In the genomic region with DNA sequence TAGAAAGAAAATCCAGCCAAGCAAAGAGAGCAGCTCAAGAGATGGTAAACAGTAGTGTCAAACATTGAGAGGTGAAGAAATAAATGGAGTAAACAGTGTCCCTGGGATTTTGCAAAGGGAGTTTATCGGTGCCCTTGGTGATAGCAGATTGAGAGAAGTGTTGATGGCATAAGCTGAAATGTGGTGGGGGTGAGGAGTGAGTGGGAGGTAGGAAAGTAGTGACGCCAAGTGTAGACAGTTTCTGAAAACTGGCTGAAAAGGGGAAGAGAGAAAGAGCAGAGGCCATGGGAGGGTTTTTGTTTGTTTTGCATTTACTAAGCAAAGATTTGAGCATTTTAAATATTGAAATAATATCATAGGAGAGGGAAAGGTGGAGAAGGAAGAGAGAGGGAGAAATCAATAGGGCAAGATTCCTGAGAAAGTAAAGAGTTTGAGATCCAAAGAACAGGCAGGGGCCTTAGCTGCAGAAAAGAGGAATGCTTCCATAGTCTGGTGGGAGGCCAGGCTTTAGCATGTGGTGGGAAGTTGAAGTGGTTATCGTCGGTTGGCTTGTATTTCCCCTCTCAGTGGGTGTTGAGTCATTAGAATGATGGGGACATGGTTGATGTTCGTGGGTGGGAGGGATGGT, we compare ENCODE assay signal across 10 cellular contexts. TPM values are rescaled to one million over a fixed set of nuclear protein-coding genes. Genes with fewer than 3 reads are reported as not detected.
DNase-seq lines count a peak whose midpoint lies in the region; ATAC-seq and TF ChIP-seq lines count a peak whose summit lies in the region.
"Had no signal": no experiment of that assay in that cellular context is flagged by ENCODE, and none has a peak within 500 bp of the region (broad histone marks: within the 10 kb centered on the region; RNA-seq: fewer than 3 reads in every experiment).

No MANE protein-coding gene starts in this region.

- POLR2A ChIA-PET in activated CD8-positive, alpha-beta T cell treated with anti-CD3 and anti-CD28 coated beads, Interleukin-2, amount 10 ng/mL, durations not matched to agents 7 days and 5 days (lab: Charles Lee) = no interaction called here

- H3K27ac Mint-ChIP-seq in activated CD8-positive, alpha-beta T cell treated with anti-CD3 and anti-CD28 coated beads, Interleukin-2, amount 10 ng/mL, durations not matched to agents 7 days and 5 days = no peak overlapping the region

- H2AFZ ChIP-seq in Karpas-422 (ENCODE audit: low read length) = no peak overlapping the region

- H3K4me1 Mint-ChIP-seq in activated CD8-positive, alpha-beta T cell treated with anti-CD3 and anti-CD28 coated beads, Interleukin-2, amount 10 ng/mL, durations not matched to agents 7 days and 5 days (ENCODE audit: low read depth) = no peaks in the 10 kb centered on the region

- no peaks in the 10 kb centered on the region for H4K20me1 ChIP-seq in Karpas-422 (ENCODE audit: insufficient read depth, low read depth, low read length)

- H3K9ac ChIP-seq in Karpas-422 (ENCODE audit: low read length) = no peak overlapping the region
- H3K9ac ChIP-seq: KMS-11 had no signal

- no peak for DNase-seq in right lobe of liver
- no peak for DNase-seq in breast epithelium (ENCODE audit: low spot score in 2 of 2)
- DNase-seq in activated CD8-positive, alpha-beta T cell treated with anti-CD3 and anti-CD28 coated beads, Interleukin-2, amount 10 ng/mL, durations not matched to agents 7 days and 5 days = no peak
- DNase-seq in Karpas-422 = no peak
- DNase-seq in kidney glomerular epithelial cell (lab: John Stamatoyannopoulos, UW) = no peak
- DNase-seq: kidney had no signal

- H3K79me2 ChIP-seq in Karpas-422 (ENCODE audit: low read length) = no peaks in the 10 kb centered on the region

- H3K36me3 ChIP-seq in right lobe of liver (no peaks in the 10 kb centered on the region), breast epithelium (no peaks in the 10 kb centered on the region), Karpas-422 (ENCODE audit: insufficient read depth, low read length) (no peaks in the 10 kb centered on the region)

- H3K27me3 Mint-ChIP-seq in activated CD8-positive, alpha-beta T cell treated with anti-CD3 and anti-CD28 coated beads, Interleukin-2, amount 10 ng/mL, durations not matched to agents 7 days and 5 days (ENCODE audit: low read depth) = no peaks in the 10 kb centered on the region

- H3K9me3 ChIP-seq in right lobe of liver = no peaks in the 10 kb centered on the region
- no peaks in the 10 kb centered on the region for H3K9me3 ChIP-seq in breast epithelium
- no peaks in the 10 kb centered on the region for H3K9me3 ChIP-seq in Karpas-422 (ENCODE audit: low read length)

- no peak for TF ChIP-seq CTCF in right lobe of liver (IDR thresholded peaks at IDR 0.05)
- no peak for TF ChIP-seq CTCF in breast epithelium (IDR thresholded peaks at IDR 0.05)

- no peaks in the 10 kb centered on the region for H3K9me3 Mint-ChIP-seq in activated CD8-positive, alpha-beta T cell treated with anti-CD3 and anti-CD28 coated beads, Interleukin-2, amount 10 ng/mL, durations not matched to agents 7 days and 5 days (ENCODE audit: insufficient read depth)

- H3K4me3 Mint-ChIP-seq in activated CD8-positive, alpha-beta T cell treated with anti-CD3 and anti-CD28 coated beads, Interleukin-2, amount 10 ng/mL, durations not matched to agents 7 days and 5 days = no peak overlapping the region

- no peak overlapping the region for H3K4me3 ChIP-seq in right lobe of liver
- H3K4me3 ChIP-seq in breast epithelium = no peak overlapping the region
- H3K4me3 ChIP-seq in Karpas-422 (ENCODE audit: low read length) = no peak overlapping the region

- peak; percentile 88 for ATAC-seq in GM18873 (IDR thresholded peaks at IDR 0.05; ENCODE audit: low FRiP score, unreplicated experiment)
- peak; percentile 99 for ATAC-seq in HG02571 (IDR thresholded peaks at IDR 0.05; ENCODE audit: unreplicated experiment)
- peak; percentile 99 for ATAC-seq in HG03520 (IDR thresholded peaks at IDR 0.05; ENCODE audit: unreplicated experiment)
- ATAC-seq in right lobe of liver = peak; percentile 25 to 65 (median 44)
- ATAC-seq in activated CD8-positive, alpha-beta T cell treated with anti-CD3 and anti-CD28 coated beads, Interleukin-2, amount 10 ng/mL, durations not matched to agents 7 days and 5 days = no peak

- H3K27ac ChIP-seq in right lobe of liver (no peak overlapping the region), breast epithelium (no peak overlapping the region), Karpas-422 (ENCODE audit: low read length) (no peak overlapping the region)
- H3K27ac ChIP-seq: KMS-11 had no signal

- H3K27me3 ChIP-seq in right lobe of liver (no peaks in the 10 kb centered on the region), breast epithelium (no peaks in the 10 kb centered on the region), Karpas-422 (ENCODE audit: low read length) (no peaks in the 10 kb centered on the region)

- 36% methylated on average over 5 of the region's 5 CpGs for WGBS in right lobe of liver (ENCODE audit: insufficient coverage, low coverage, low lambda C conversion rate, missing lambda C conversion rate)

- H3K4me1 ChIP-seq in right lobe of liver (peaks cover 0 to 5% (median 0%) of the 10 kb centered on the region in 4 donors), breast epithelium (no peaks in the 10 kb centered on the region), Karpas-422 (ENCODE audit: low read length) (no peaks in the 10 kb centered on the region)

- TF ChIP-seq POLR2A in right lobe of liver (IDR thresholded peaks at IDR 0.05) (no peak), breast epithelium (IDR thresholded peaks at IDR 0.05) (no peak)

- CTCF ChIA-PET in activated CD8-positive, alpha-beta T cell treated with anti-CD3 and anti-CD28 coated beads, Interleukin-2, amount 10 ng/mL, durations not matched to agents 7 days and 5 days (lab: Charles Lee) = no interaction called here

- H3K4me2 ChIP-seq in Karpas-422 (ENCODE audit: low read depth, low read length, poor library complexity, severe bottlenecking) = no peak overlapping the region
- H3K4me2 ChIP-seq: KMS-11 had no signal

- intact Hi-C loops in right lobe of liver (cut with DNase I) (no loop called here), breast epithelium (cut with DNase I; ENCODE audit: low total_unique reads) (no loop called here)

- H3K9me2 ChIP-seq in Karpas-422 (replicated peaks; ENCODE audit: insufficient read depth, low read length) = no peaks in the 10 kb centered on the region

- H3K36me3 Mint-ChIP-seq in activated CD8-positive, alpha-beta T cell treated with anti-CD3 and anti-CD28 coated beads, Interleukin-2, amount 10 ng/mL, durations not matched to agents 7 days and 5 days (ENCODE audit: low read depth) = no peaks in the 10 kb centered on the region

RNA-seq across cellular contexts. Expression of a gene that starts 26.9 kb away (rescaled TPM):
- total RNA-seq in right lobe of liver (1 to 10 TPM; 3.6 to 6.0 (median 5.2) TPM), breast epithelium (10 to 100 TPM; 28.5 to 41.0 (median 40.5) TPM)
- total RNA-seq in activated CD8-positive, alpha-beta T cell treated with anti-CD3 and anti-CD28 coated beads, Interleukin-2, amount 10 ng/mL, durations not matched to agents 7 days and 5 days = not detected
- total RNA-seq in Karpas-422 (2014; rRNA removed; shearing (Covaris generic); ENCODE audit: low replicate concordance) = not detected in 2 replicates

Comparison
In these comparisons a context has a peak if more than half of its experiments do, and no peak if none do; other contexts are left out.
1. RNA of a gene that starts 26.9 kb away (total RNA-seq): 28.5 to 41.0 TPM in breast epithelium; 3.6 to 6.0 TPM in right lobe of liver, not detected in activated CD8-positive, alpha-beta T cell treated with anti-CD3 and anti-CD28 coated beads, Interleukin-2, amount 10 ng/mL, durations not matched to agents 7 days and 5 days and not detected in Karpas-422; every median in the first group is over 4 times any median in the second.